In the genomic region with DNA sequence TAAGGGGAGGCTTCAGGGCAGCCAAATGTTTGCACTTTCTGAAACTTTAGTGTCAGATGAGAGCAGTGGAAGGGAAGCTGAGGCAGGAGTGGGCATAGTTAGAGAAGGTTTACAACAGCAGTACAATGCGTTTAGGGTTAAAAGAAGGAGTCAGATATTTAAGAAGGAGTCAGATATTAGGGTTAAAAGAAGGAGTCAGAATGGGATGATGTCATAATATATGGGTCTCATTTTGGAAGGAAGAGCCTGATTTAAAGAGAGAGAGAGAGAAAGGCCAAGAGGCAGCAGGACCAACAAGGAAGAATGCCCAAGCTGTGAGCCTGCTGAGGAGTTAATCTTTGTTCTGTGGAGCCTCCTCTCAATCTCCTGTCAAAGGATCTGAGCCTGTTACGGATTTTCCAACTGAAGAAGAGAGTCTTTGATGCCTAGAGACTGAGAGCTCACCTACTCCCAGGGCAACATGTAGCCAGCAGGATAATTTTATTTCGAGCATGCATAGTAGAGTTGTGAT, we compare ENCODE assay signal across 1 cellular context.
TF ChIP-seq lines count a peak whose summit lies in the region.

No MANE protein-coding gene starts in this region.

TF ChIP-seq in GM23338, 12 proteins besides CTCF, POLR2A, EP300 and RAD21 (continued from another document):
- TF ChIP-seq, protein P1, sequence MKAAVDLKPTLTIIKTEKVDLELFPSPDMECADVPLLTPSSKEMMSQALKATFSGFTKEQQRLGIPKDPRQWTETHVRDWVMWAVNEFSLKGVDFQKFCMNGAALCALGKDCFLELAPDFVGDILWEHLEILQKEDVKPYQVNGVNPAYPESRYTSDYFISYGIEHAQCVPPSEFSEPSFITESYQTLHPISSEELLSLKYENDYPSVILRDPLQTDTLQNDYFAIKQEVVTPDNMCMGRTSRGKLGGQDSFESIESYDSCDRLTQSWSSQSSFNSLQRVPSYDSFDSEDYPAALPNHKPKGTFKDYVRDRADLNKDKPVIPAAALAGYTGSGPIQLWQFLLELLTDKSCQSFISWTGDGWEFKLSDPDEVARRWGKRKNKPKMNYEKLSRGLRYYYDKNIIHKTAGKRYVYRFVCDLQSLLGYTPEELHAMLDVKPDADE (IDR thresholded peaks at IDR 0.05), result no peak
- TF ChIP-seq POLR2AphosphoS5 (IDR thresholded peaks at IDR 0.05; ENCODE audit: low read depth) (no peak), ZNF114 (CRISPR knock-in tag; IDR thresholded peaks at IDR 0.05) (no peak), ZNF331 (CRISPR knock-in tag; IDR thresholded peaks at IDR 0.05; ENCODE audit: low read depth) (no peak)
- TF ChIP-seq, protein P2, sequence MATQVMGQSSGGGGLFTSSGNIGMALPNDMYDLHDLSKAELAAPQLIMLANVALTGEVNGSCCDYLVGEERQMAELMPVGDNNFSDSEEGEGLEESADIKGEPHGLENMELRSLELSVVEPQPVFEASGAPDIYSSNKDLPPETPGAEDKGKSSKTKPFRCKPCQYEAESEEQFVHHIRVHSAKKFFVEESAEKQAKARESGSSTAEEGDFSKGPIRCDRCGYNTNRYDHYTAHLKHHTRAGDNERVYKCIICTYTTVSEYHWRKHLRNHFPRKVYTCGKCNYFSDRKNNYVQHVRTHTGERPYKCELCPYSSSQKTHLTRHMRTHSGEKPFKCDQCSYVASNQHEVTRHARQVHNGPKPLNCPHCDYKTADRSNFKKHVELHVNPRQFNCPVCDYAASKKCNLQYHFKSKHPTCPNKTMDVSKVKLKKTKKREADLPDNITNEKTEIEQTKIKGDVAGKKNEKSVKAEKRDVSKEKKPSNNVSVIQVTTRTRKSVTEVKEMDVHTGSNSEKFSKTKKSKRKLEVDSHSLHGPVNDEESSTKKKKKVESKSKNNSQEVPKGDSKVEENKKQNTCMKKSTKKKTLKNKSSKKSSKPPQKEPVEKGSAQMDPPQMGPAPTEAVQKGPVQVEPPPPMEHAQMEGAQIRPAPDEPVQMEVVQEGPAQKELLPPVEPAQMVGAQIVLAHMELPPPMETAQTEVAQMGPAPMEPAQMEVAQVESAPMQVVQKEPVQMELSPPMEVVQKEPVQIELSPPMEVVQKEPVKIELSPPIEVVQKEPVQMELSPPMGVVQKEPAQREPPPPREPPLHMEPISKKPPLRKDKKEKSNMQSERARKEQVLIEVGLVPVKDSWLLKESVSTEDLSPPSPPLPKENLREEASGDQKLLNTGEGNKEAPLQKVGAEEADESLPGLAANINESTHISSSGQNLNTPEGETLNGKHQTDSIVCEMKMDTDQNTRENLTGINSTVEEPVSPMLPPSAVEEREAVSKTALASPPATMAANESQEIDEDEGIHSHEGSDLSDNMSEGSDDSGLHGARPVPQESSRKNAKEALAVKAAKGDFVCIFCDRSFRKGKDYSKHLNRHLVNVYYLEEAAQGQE (IDR thresholded peaks at IDR 0.05; ENCODE audit: unreplicated experiment), result no peak
